ENCODE assay signal across 8 cellular contexts in the genomic region with DNA sequence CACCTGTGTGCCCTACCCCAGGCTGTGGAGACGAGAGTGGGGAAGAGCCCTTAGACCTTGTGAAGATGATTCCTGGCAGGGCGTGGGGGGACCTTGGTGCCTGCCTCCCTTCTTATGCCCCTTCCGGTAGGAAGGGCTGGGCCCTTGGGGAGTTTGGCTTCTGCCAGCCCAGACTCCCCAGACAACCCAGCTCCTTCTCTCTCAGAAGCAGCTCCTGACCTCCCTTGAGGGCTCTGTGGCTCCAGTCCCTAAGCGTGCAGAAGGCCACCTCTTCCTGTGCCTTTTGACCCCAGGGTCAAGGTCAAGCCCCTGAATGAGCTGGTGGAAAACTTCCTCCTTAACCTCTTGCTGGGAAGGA. TPM values are rescaled to one million over a fixed set of nuclear protein-coding genes. Genes with fewer than 3 reads are reported as not detected.
DNase-seq lines count a peak whose midpoint lies in the region; TF ChIP-seq lines count a peak whose summit lies in the region.

No MANE protein-coding gene starts in this region.

- CTCF ChIA-PET in CD4-positive, alpha-beta memory T cell (lab: Charles Lee; ENCODE audit: partially characterized antibody), result interaction anchor here (1.5 to 10.2 kb wide), 2 partner anchors 9 to 257 kb away, joined by 3 to 93 read pairs; a partner anchor contains a TSS

- H3K9me3 Mint-ChIP-seq in CD4-positive, alpha-beta memory T cell, result no peaks in the 10 kb centered on the region
- H3K9me3 Mint-ChIP-seq in nephron, result no peaks in the 10 kb centered on the region

- H3K36me3 ChIP-seq in CD4-positive, alpha-beta memory T cell (ENCODE audit: insufficient read depth, low read length), result no peaks in the 10 kb centered on the region
- H3K36me3 ChIP-seq in MG63, result no peaks in the 10 kb centered on the region

- TF ChIP-seq CTCF in choroid plexus epithelial cell (conservative IDR thresholded peaks at IDR 0.05; ENCODE audit: low read depth, low read length) (no peak), nephron (IDR thresholded peaks at IDR 0.05; ENCODE audit: unreplicated experiment in 3 of 3) (no peak)

- peak overlapping the region; percentile 65 to 75 for H3K4me3 ChIP-seq in CD4-positive, alpha-beta memory T cell (ENCODE audit: low read length in 2 of 2)
- H3K4me3 ChIP-seq in choroid plexus epithelial cell (ENCODE audit: low read depth, low read length) (peak overlapping the region; percentile 59), MG63 (no peak overlapping the region; the same call in 1 of the 2 replicates)

- H3K27ac ChIP-seq in CD4-positive, alpha-beta memory T cell (ENCODE audit: low read depth, low read length), result peak overlapping the region; percentile 62

- H3K27ac Mint-ChIP-seq in CD4-positive, alpha-beta memory T cell, result peak overlapping the region; percentile 18 to 90 (median 82)
- peak overlapping the region in 1 of 3 experiments; percentile 66 for H3K27ac Mint-ChIP-seq in nephron

- DNase-seq in CD4-positive, alpha-beta memory T cell, result no peak
- peak; percentile 13 for DNase-seq in KBM-7
- no peak for DNase-seq in choroid plexus epithelial cell (ENCODE audit: low read depth)
- DNase-seq in islet precursor cell, result no peak
- no peak for DNase-seq in MG63
- DNase-seq in NCI-H345 (lab: John Stamatoyannopoulos, UW), result no peak
- DNase-seq in H4 (ENCODE audit: low spot score), result no peak

- H3K4me1 Mint-ChIP-seq in CD4-positive, alpha-beta memory T cell, result peaks cover 21 to 55% (median 37%) of the 10 kb centered on the region in 4 donors
- peaks cover 5% of the 10 kb centered on the region for H3K4me1 Mint-ChIP-seq in nephron

- intact Hi-C loops in CD4-positive, alpha-beta memory T cell (cut with micrococcal nuclease), result no loop called here

- no peaks in the 10 kb centered on the region for H3K27me3 Mint-ChIP-seq in CD4-positive, alpha-beta memory T cell
- H3K27me3 Mint-ChIP-seq in nephron (ENCODE audit: low read depth), result peaks cover 12% of the 10 kb centered on the region

- no peaks in the 10 kb centered on the region for H3K9me3 ChIP-seq in CD4-positive, alpha-beta memory T cell (ENCODE audit: control insufficient read depth in 1 of 2, low read length in 2 of 2)
- no peaks in the 10 kb centered on the region for H3K9me3 ChIP-seq in MG63

- in situ Hi-C loops in KBM-7 (cut with MboI; ENCODE audit: low pct_unique_long_range_greater_than_20kb, low sequenced_read_pairs), result no loop called here

- peaks cover 0 to 1% of the 10 kb centered on the region in 2 donors for H3K36me3 Mint-ChIP-seq in CD4-positive, alpha-beta memory T cell
- H3K36me3 Mint-ChIP-seq in nephron (ENCODE audit: low read depth), result no peaks in the 10 kb centered on the region

- H3K27me3 ChIP-seq in CD4-positive, alpha-beta memory T cell (ENCODE audit: insufficient read depth, low read length), result no peaks in the 10 kb centered on the region
- no peaks in the 10 kb centered on the region for H3K27me3 ChIP-seq in MG63

- POLR2A ChIA-PET in CD4-positive, alpha-beta memory T cell (lab: Charles Lee; ENCODE audit: partially characterized antibody), result interaction anchor here (0.6 to 6.1 kb wide), 5 partner anchors 10 to 30 kb away, joined by 3 to 62 read pairs (median 5); no protein-coding TSS in a partner anchor

- H3K4me3 Mint-ChIP-seq in CD4-positive, alpha-beta memory T cell, result peak overlapping the region; percentile 87 to 91 (median 89)
- peak overlapping the region; percentile 82 to 87 (median 83) for H3K4me3 Mint-ChIP-seq in nephron

- H3K4me1 ChIP-seq in CD4-positive, alpha-beta memory T cell (ENCODE audit: insufficient read depth, low read length), result peaks cover 51% of the 10 kb centered on the region

RNA-seq across cellular contexts. Expression of a gene that starts 1.0 kb away (rescaled TPM):
- total RNA-seq in CD4-positive, alpha-beta memory T cell, result 100 to 1,000 TPM; 106 to 108 TPM
- polyA plus RNA-seq in CD4-positive, alpha-beta memory T cell, result 100 to 1,000 TPM; 180 to 215 TPM
- 10.1 and 10.2 TPM in 2 replicates for total RNA-seq in MG63 (2014; rRNA removed; shearing (Covaris generic); ENCODE audit: low replicate concordance)
- total RNA-seq in H4 (2014; rRNA removed; shearing (Covaris generic)), result 34.5 and 36.4 TPM in 2 replicates

RNA-seq across cellular contexts. Expression of a gene that starts 58.3 kb away (rescaled TPM):
- 100 to 1,000 TPM; 341 to 361 TPM for total RNA-seq in CD4-positive, alpha-beta memory T cell
- 100 to 1,000 TPM; 566 to 681 TPM for polyA plus RNA-seq in CD4-positive, alpha-beta memory T cell
- 568 and 802 TPM in 2 replicates for total RNA-seq in MG63 (2014; rRNA removed; shearing (Covaris generic); ENCODE audit: low replicate concordance)
- total RNA-seq in H4 (2014; rRNA removed; shearing (Covaris generic)), result 955 and 1,224 TPM in 2 replicates
